ENCODE assay signal across 1 cellular context in genomic region chr1:16294219-16295212, GRCh38.
TF ChIP-seq lines count a peak whose summit lies in the region.

No MANE protein-coding gene starts in this region.

TF ChIP-seq in A549, 52 proteins besides CTCF, POLR2A, EP300 and RAD21:
- TF ChIP-seq MAFK (IDR thresholded peaks at IDR 0.05; ENCODE audit: partially characterized antibody) (peak; percentile 59), CBX2 (IDR thresholded peaks at IDR 0.05; ENCODE audit: borderline replicate concordance, low read depth) (no peak)
